18 cellular contexts compared by ENCODE assay signal in the genomic region with DNA sequence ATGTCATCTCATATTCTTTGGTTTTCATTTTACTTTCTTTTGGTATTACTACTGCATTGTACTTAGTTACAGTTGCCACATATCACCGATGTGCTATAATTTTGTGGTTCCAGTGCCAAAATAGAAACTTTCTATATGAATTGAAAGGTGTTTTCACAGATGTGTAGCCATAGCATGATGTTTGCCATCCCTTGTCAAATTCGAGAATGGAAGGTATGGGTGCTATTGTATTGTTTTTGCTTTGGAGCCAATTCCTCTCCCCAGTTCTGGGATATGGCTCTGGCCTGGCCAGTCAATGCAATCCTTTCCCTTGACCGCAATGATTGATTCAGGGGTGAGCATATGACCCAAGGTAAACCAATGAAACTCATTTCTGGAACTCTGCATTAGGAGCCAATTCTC.
A peak's percentile ranks its signal among the peaks of the same experiment; 100 is the strongest.
DNase-seq lines count a peak whose midpoint lies in the region; ATAC-seq, FAIRE-seq and TF ChIP-seq lines count a peak whose summit lies in the region.
"Had no signal": no experiment of that assay in that cellular context is flagged by ENCODE, and none has a peak within 500 bp of the region (broad histone marks: within the 10 kb centered on the region; RNA-seq: fewer than 3 reads in every experiment).

No MANE protein-coding gene starts in this region.

- ATAC-seq in natural killer cell treated with Interleukin-12 subunit alpha and Interleukin-12 subunit beta and Interleukin-15 and Interleukin-18, amount 100 ng/mL, for 72 hours, result peak; percentile 69 to 86
- no peak for ATAC-seq in natural killer cell
- peak; percentile 59 for ATAC-seq in GM21515 (IDR thresholded peaks at IDR 0.05; ENCODE audit: unreplicated experiment)
- peak; percentile 68 for ATAC-seq in HG03342 (IDR thresholded peaks at IDR 0.05; ENCODE audit: unreplicated experiment)
- ATAC-seq in WTC11, result no peak
- ATAC-seq in GM21737 (IDR thresholded peaks at IDR 0.05; ENCODE audit: unreplicated experiment), result no peak
- ATAC-seq: esophagus mucosa, heart right ventricle, left cardiac atrium had no signal

- intact Hi-C loops in natural killer cell (cut with micrococcal nuclease), result no loop called here

- H3K27me3 Mint-ChIP-seq in natural killer cell treated with Interleukin-12 subunit alpha and Interleukin-12 subunit beta and Interleukin-15 and Interleukin-18, amount 100 ng/mL, for 72 hours, result peaks cover 0 to 18% of the 10 kb centered on the region in 2 donors
- H3K27me3 Mint-ChIP-seq in natural killer cell (ENCODE audit: low read depth in 2 of 2), result peaks cover 0 to 12% of the 10 kb centered on the region in 2 donors
- peaks cover 2% of the 10 kb centered on the region; the same call in 1 of the 2 replicates for H3K27me3 Mint-ChIP-seq in WTC11 (ENCODE audit: low read depth)
- H3K27me3 Mint-ChIP-seq: progenitor cell of endocrine pancreas had no signal

- CTCF ChIA-PET in WTC11 (lab: Charles Lee), result no interaction called here

- H3K36me3 Mint-ChIP-seq in natural killer cell treated with Interleukin-12 subunit alpha and Interleukin-12 subunit beta and Interleukin-15 and Interleukin-18, amount 100 ng/mL, for 72 hours, result no peaks in the 10 kb centered on the region
- H3K36me3 Mint-ChIP-seq in natural killer cell (no peaks in the 10 kb centered on the region), WTC11 (no peaks in the 10 kb centered on the region)

- H3K9me3 Mint-ChIP-seq in natural killer cell treated with Interleukin-12 subunit alpha and Interleukin-12 subunit beta and Interleukin-15 and Interleukin-18, amount 100 ng/mL, for 72 hours, result no peaks in the 10 kb centered on the region
- no peaks in the 10 kb centered on the region for H3K9me3 Mint-ChIP-seq in natural killer cell
- H3K9me3 Mint-ChIP-seq in WTC11, result no peaks in the 10 kb centered on the region

- POLR2A ChIA-PET in WTC11 (lab: Charles Lee), result no interaction called here

- DNase-seq in natural killer cell treated with Interleukin-12 subunit alpha and Interleukin-12 subunit beta and Interleukin-15 and Interleukin-18, amount 100 ng/mL, for 72 hours (ENCODE audit: low spot score), result no peak
- no peak for DNase-seq in natural killer cell
- no peak for DNase-seq in WTC11 (ENCODE audit: low spot score)
- no peak for DNase-seq in HTR-8/SVneo (ENCODE audit: insufficient read length, low spot score)
- DNase-seq in GF-D8 (lab: John Stamatoyannopoulos, UW), result no peak
- DNase-seq: GM23248, heart right ventricle, KBM-7, left cardiac atrium, NCI-H1417 treated with DMSO at 0.1 percent for 48 hours, NCI-H82 had no signal

- FAIRE-seq in HTR-8/SVneo (lab: Jason Lieb, UNC), result no peak
- FAIRE-seq: D721Med, urothelium cell line had no signal

- peaks cover 4 to 5% of the 10 kb centered on the region in 2 donors for H3K4me1 Mint-ChIP-seq in natural killer cell treated with Interleukin-12 subunit alpha and Interleukin-12 subunit beta and Interleukin-15 and Interleukin-18, amount 100 ng/mL, for 72 hours (ENCODE audit: low read depth in 2 of 2)
- no peaks in the 10 kb centered on the region for H3K4me1 Mint-ChIP-seq in natural killer cell
- H3K4me1 Mint-ChIP-seq in WTC11, result no peaks in the 10 kb centered on the region

- no peak for TF ChIP-seq CTCF in natural killer cell (IDR thresholded peaks at IDR 0.05)
- TF ChIP-seq CTCF in WTC11 (IDR thresholded peaks at IDR 0.05), result no peak

- peak overlapping the region in 1 of 2 donors; percentile 42 for H3K27ac Mint-ChIP-seq in natural killer cell treated with Interleukin-12 subunit alpha and Interleukin-12 subunit beta and Interleukin-15 and Interleukin-18, amount 100 ng/mL, for 72 hours
- H3K27ac Mint-ChIP-seq in natural killer cell (no peak overlapping the region), WTC11 (no peak overlapping the region)
- H3K27ac Mint-ChIP-seq: progenitor cell of endocrine pancreas had no signal

- peak overlapping the region; percentile 57 for H3K4me3 Mint-ChIP-seq in natural killer cell treated with Interleukin-12 subunit alpha and Interleukin-12 subunit beta and Interleukin-15 and Interleukin-18, amount 100 ng/mL, for 72 hours
- H3K4me3 Mint-ChIP-seq in natural killer cell (no peak overlapping the region), WTC11 (no peak overlapping the region)

TF ChIP-seq in WTC11, 78 proteins besides CTCF, POLR2A, EP300 and RAD21:
- no peak for TF ChIP-seq NFE2L1 (CRISPR knock-in tag; IDR thresholded peaks at IDR 0.05)
- TF ChIP-seq ZNF512 (CRISPR knock-in tag; IDR thresholded peaks at IDR 0.05; ENCODE audit: borderline replicate concordance), result no peak
- TF ChIP-seq CBFB (CRISPR knock-in tag; IDR thresholded peaks at IDR 0.05; ENCODE audit: low read depth), result no peak
- TF ChIP-seq, protein P1, sequence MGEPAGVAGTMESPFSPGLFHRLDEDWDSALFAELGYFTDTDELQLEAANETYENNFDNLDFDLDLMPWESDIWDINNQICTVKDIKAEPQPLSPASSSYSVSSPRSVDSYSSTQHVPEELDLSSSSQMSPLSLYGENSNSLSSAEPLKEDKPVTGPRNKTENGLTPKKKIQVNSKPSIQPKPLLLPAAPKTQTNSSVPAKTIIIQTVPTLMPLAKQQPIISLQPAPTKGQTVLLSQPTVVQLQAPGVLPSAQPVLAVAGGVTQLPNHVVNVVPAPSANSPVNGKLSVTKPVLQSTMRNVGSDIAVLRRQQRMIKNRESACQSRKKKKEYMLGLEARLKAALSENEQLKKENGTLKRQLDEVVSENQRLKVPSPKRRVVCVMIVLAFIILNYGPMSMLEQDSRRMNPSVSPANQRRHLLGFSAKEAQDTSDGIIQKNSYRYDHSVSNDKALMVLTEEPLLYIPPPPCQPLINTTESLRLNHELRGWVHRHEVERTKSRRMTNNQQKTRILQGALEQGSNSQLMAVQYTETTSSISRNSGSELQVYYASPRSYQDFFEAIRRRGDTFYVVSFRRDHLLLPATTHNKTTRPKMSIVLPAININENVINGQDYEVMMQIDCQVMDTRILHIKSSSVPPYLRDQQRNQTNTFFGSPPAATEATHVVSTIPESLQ (CRISPR knock-in tag; IDR thresholded peaks at IDR 0.05), result no peak
- TF ChIP-seq ZNF396 (CRISPR knock-in tag; IDR thresholded peaks at IDR 0.05; ENCODE audit: borderline replicate concordance), result no peak
- TF ChIP-seq ESRRA (CRISPR knock-in tag; IDR thresholded peaks at IDR 0.05; ENCODE audit: borderline replicate concordance), result no peak
- no peak for TF ChIP-seq CREB1 (CRISPR knock-in tag; IDR thresholded peaks at IDR 0.05)
- TF ChIP-seq, protein P2, sequence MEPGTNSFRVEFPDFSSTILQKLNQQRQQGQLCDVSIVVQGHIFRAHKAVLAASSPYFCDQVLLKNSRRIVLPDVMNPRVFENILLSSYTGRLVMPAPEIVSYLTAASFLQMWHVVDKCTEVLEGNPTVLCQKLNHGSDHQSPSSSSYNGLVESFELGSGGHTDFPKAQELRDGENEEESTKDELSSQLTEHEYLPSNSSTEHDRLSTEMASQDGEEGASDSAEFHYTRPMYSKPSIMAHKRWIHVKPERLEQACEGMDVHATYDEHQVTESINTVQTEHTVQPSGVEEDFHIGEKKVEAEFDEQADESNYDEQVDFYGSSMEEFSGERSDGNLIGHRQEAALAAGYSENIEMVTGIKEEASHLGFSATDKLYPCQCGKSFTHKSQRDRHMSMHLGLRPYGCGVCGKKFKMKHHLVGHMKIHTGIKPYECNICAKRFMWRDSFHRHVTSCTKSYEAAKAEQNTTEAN (CRISPR knock-in tag; IDR thresholded peaks at IDR 0.05), result no peak
- TF ChIP-seq PREB (CRISPR knock-in tag; IDR thresholded peaks at IDR 0.05; ENCODE audit: borderline replicate concordance), result no peak
- no peak for TF ChIP-seq FOXJ3 (CRISPR knock-in tag; IDR thresholded peaks at IDR 0.05; ENCODE audit: borderline replicate concordance)
- no peak for TF ChIP-seq PRRX2 (CRISPR knock-in tag; IDR thresholded peaks at IDR 0.05)
- TF ChIP-seq TP53 (CRISPR knock-in tag; IDR thresholded peaks at IDR 0.05), result no peak
- TF ChIP-seq, protein P3, sequence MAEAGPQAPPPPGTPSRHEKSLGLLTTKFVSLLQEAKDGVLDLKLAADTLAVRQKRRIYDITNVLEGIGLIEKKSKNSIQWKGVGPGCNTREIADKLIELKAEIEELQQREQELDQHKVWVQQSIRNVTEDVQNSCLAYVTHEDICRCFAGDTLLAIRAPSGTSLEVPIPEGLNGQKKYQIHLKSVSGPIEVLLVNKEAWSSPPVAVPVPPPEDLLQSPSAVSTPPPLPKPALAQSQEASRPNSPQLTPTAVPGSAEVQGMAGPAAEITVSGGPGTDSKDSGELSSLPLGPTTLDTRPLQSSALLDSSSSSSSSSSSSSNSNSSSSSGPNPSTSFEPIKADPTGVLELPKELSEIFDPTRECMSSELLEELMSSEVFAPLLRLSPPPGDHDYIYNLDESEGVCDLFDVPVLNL (CRISPR knock-in tag; IDR thresholded peaks at IDR 0.05; ENCODE audit: borderline replicate concordance, low read depth), result no peak
- TF ChIP-seq ATF3 (CRISPR knock-in tag; conservative IDR thresholded peaks at IDR 0.05), result no peak
- TF ChIP-seq MXD4 (CRISPR knock-in tag; IDR thresholded peaks at IDR 0.05; ENCODE audit: borderline replicate concordance), result no peak

Comparison
In these comparisons a context has a peak if more than half of its experiments do, and no peak if none do; other contexts are left out.
1. ATAC-seq: peak in natural killer cell treated with Interleukin-12 subunit alpha and Interleukin-12 subunit beta and Interleukin-15 and Interleukin-18, amount 100 ng/mL, for 72 hours (2 of 2), GM21515 (single experiment) and HG03342 (single experiment); none in natural killer cell (0 of 3), WTC11 (single experiment) and GM21737 (single experiment).